18 cellular contexts compared by ENCODE assay signal in genomic region chr18:25223899-25224607, GRCh38.
"Had no signal": no experiment of that assay in that cellular context is flagged by ENCODE, and none has a peak within 500 bp of the region (broad histone marks: within the 10 kb centered on the region; RNA-seq: fewer than 3 reads in every experiment).

No MANE protein-coding gene starts in this region.

- H3K27ac ChIP-seq: body of pancreas, epithelial cell of prostate, transverse colon, vagina had no signal

- H3K36me3 ChIP-seq: transverse colon, vagina had no signal

- ATAC-seq: activated T-cell treated with anti-CD3 and anti-CD28 coated beads, Interleukin-2, amount 50 U/mL, for 72 hours; body of pancreas had no signal

- H3K9me3 ChIP-seq: body of pancreas, transverse colon, vagina had no signal

- H3K36me3 Mint-ChIP-seq: activated naive CD8-positive, alpha-beta T cell had no signal

- DNase-seq: activated CD4-positive, alpha-beta T cell treated with anti-CD3 and anti-CD28 coated beads, Interleukin-2, amount 10 ng/mL, durations not matched to agents 24 days and 14 days; activated CD4-positive, CD25-positive, alpha-beta regulatory T cell; activated CD8-positive, alpha-beta memory T cell treated with anti-CD3 and anti-CD28 coated beads, Interleukin-2, amount 50 U/mL, for 48 hours; activated gamma-delta T cell; activated T-cell treated with anti-CD3 and anti-CD28 coated beads, Interleukin-2, amount 50 U/mL, for 72 hours; amniotic stem cell; body of pancreas; effector memory CD4-positive, alpha-beta T cell; hypothalamus; kidney; stimulated activated CD4-positive, alpha-beta T cell treated with anti-CD3 and anti-CD28 coated beads, Interleukin-2, amount 100 ng/mL, for 48 hours; stimulated activated naive CD4-positive, alpha-beta T cell treated with Interleukin-2 at 50 U/mL for 16 hours; SW 1271; transverse colon had no signal

- H3K9me3 Mint-ChIP-seq: activated CD4-positive, alpha-beta T cell treated with anti-CD3 and anti-CD28 coated beads, Interleukin-2, amount 10 ng/mL, durations not matched to agents 24 days and 14 days; activated T-cell treated with anti-CD3 and anti-CD28 coated beads, Interleukin-2, amount 50 U/mL, for 72 hours had no signal

- H3K27me3 Mint-ChIP-seq: activated naive CD8-positive, alpha-beta T cell; central memory CD8-positive, alpha-beta T cell had no signal

- H3K27ac Mint-ChIP-seq: activated CD4-positive, alpha-beta T cell treated with anti-CD3 and anti-CD28 coated beads, Interleukin-2, amount 10 ng/mL, durations not matched to agents 24 days and 14 days; activated naive CD8-positive, alpha-beta T cell; activated T-cell treated with anti-CD3 and anti-CD28 coated beads, Interleukin-2, amount 50 U/mL, for 72 hours had no signal

- H3K4me1 Mint-ChIP-seq: activated CD4-positive, alpha-beta T cell treated with anti-CD3 and anti-CD28 coated beads, Interleukin-2, amount 10 ng/mL, durations not matched to agents 24 days and 14 days; central memory CD8-positive, alpha-beta T cell had no signal

- H3K4me3 Mint-ChIP-seq: activated CD4-positive, alpha-beta T cell treated with anti-CD3 and anti-CD28 coated beads, Interleukin-2, amount 10 ng/mL, durations not matched to agents 24 days and 14 days; activated naive CD8-positive, alpha-beta T cell; activated T-cell treated with anti-CD3 and anti-CD28 coated beads, Interleukin-2, amount 50 U/mL, for 72 hours; central memory CD8-positive, alpha-beta T cell had no signal
